Comparison of ENCODE assay signal across 13 cellular contexts in the genomic region with DNA sequence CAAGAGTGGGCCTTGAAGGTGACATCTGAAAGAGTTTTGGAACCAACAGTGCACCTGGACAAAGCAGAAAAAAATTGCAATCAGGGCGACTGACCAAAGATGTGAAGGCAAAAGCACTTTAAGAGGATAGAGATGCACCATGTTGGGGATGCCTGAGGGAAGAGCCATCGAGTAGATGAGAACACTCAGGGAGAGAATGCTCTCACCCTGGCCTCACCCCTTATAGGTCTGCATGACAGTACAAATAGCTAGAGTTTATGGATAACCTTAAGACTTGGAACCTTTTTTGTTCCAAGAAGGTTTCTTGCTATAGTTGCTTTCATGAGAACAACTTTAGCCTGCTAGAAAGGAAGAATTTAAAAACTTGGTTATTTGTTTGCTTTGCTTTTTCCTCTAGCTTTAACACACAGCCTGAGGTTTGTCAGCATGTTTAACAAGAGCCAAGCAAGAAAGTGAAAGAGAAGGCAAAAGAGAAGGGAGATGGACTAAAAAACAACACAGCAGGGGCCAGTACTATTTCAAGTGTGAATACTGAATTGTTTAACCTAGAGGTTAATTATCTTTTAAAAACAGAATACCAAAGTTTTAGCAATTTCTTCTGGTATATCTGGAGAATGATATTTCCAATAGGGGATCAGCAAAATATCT.
DNase-seq lines count a peak whose midpoint lies in the region; ATAC-seq and TF ChIP-seq lines count a peak whose summit lies in the region.
"Had no signal": no experiment of that assay in that cellular context is flagged by ENCODE, and none has a peak within 500 bp of the region (broad histone marks: within the 10 kb centered on the region; RNA-seq: fewer than 3 reads in every experiment).

No MANE protein-coding gene starts in this region.

- no peaks in the 10 kb centered on the region for H3K4me1 ChIP-seq in effector memory CD4-positive, alpha-beta T cell (ENCODE audit: control insufficient read depth, insufficient read depth, low read length, poor library complexity, severe bottlenecking)
- H3K4me1 ChIP-seq in right cardiac atrium (ENCODE audit: control insufficient read depth, insufficient read depth, low read length) = no peaks in the 10 kb centered on the region

- H3K27ac ChIP-seq in effector memory CD4-positive, alpha-beta T cell (ENCODE audit: insufficient read depth, low read length, poor library complexity, severe bottlenecking) = no peak overlapping the region
- H3K27ac ChIP-seq in right cardiac atrium (ENCODE audit: low read length) = no peak overlapping the region
- H3K27ac ChIP-seq: HL-60, ovary had no signal

- TF ChIP-seq CTCF in AG10803 (conservative IDR thresholded peaks at IDR 0.05; ENCODE audit: low read length) (no peak), fibroblast of the aortic adventitia (IDR thresholded peaks at IDR 0.05; ENCODE audit: insufficient read depth, low read length) (no peak)

- intact Hi-C loops in right cardiac atrium (cut with DNase I) = no loop called here

- no peaks in the 10 kb centered on the region for H3K9me3 ChIP-seq in effector memory CD4-positive, alpha-beta T cell (ENCODE audit: control insufficient read depth, low read length)
- no peaks in the 10 kb centered on the region for H3K9me3 ChIP-seq in right cardiac atrium (ENCODE audit: control insufficient read depth, low read length)
- H3K9me3 ChIP-seq: ovary had no signal

- H3K4me3 ChIP-seq in AG10803 (ENCODE audit: low read length) (no peak overlapping the region), fibroblast of the aortic adventitia (ENCODE audit: low read depth, low read length) (no peak overlapping the region), right cardiac atrium (ENCODE audit: low read length) (no peak overlapping the region)
- no peak overlapping the region for H3K4me3 ChIP-seq in effector memory CD4-positive, alpha-beta T cell (ENCODE audit: insufficient read depth, low read depth, low read length, poor library complexity, severe bottlenecking)
- H3K4me3 ChIP-seq: ovary had no signal

- 78% methylated on average over 2 of the region's 2 CpGs for WGBS in right cardiac atrium

- ATAC-seq in GM21447 (IDR thresholded peaks at IDR 0.05; ENCODE audit: unreplicated experiment) (peak; percentile 71), HG03280 (IDR thresholded peaks at IDR 0.05; ENCODE audit: unreplicated experiment) (peak; percentile 58), right cardiac atrium (no peak)
- ATAC-seq: T-helper 17 cell had no signal

- H3K27me3 ChIP-seq in effector memory CD4-positive, alpha-beta T cell (replicated peaks; ENCODE audit: control insufficient read depth, insufficient read depth, low read length, poor library complexity, severe bottlenecking) = no peaks in the 10 kb centered on the region
- no peaks in the 10 kb centered on the region for H3K27me3 ChIP-seq in right cardiac atrium (ENCODE audit: control insufficient read depth, insufficient read depth)
- H3K27me3 ChIP-seq: ovary had no signal

- DNase-seq in AG10803 (ENCODE audit: low read depth) (peak; percentile 11), fibroblast of the aortic adventitia (ENCODE audit: low read depth) (peak; percentile 27), mucosa of gallbladder (ENCODE audit: low spot score) (no peak), cerebellum (ENCODE audit: low spot score) (no peak), right cardiac atrium (no peak)
- DNase-seq in effector memory CD4-positive, alpha-beta T cell = no peak
- DNase-seq: NCI-H1105; ovary; stimulated activated CD4-positive, alpha-beta T cell treated with anti-CD3 and anti-CD28 coated beads, Interleukin-4, amount 100 ng/mL, for 24 hours; T-helper 17 cell had no signal

- H3K36me3 ChIP-seq in effector memory CD4-positive, alpha-beta T cell (ENCODE audit: control insufficient read depth, insufficient read depth, low read length) = no peaks in the 10 kb centered on the region
- H3K36me3 ChIP-seq: ovary had no signal

Comparison
In these comparisons a context has a peak if more than half of its experiments do, and no peak if none do; other contexts are left out.
1. DNase-seq: peak in AG10803 (single experiment) and fibroblast of the aortic adventitia (single experiment); none in effector memory CD4-positive, alpha-beta T cell (0 of 3), mucosa of gallbladder (single experiment), cerebellum (single experiment) and right cardiac atrium (0 of 3).
2. ATAC-seq: peak in GM21447 (single experiment) and HG03280 (single experiment); none in right cardiac atrium (0 of 2).